ENCODE assay signal across 8 cellular contexts in the genomic region with DNA sequence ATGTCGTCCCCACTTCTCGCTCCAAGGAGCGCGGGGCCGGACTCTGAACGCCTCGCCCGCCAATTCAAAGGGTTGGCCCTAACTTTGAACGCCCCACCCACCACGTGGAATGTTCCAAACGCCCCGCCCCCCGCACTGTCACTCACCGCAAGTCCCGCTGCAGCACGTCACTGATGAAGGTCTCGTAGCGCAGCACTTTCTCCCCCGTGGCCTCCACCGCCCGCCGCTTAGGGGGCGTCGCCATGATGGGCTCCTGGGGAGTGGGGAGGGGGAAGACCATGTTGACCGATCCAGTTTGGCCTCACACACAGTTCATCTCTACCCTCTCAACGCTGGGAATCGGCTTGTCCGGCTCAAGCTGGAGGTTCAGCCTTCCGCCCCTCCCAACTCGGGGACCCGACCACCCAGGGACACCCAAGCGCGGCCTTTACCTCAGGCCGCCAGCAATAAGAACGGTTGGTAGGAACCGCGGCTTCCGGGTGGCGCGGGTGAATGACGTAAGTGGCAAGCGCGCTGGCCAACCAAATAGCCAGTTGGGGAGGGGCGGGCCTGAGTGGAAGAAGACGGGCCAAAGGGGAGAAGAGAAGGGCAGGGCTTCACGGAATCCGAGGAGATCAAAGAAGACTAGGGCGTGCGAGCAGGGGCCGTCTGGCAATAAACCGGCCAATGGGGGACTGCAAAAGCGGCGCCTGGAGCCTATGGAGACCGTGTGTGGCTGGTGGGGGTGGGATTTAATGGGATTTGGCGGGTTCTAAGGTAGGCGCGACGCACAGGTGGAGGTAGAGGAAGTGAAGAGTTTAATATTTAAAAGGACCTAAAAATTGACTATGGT. TPM values are rescaled to one million over a fixed set of nuclear protein-coding genes. Genes with fewer than 3 reads are reported as not detected.
DNase-seq lines count a peak whose midpoint lies in the region; ATAC-seq and TF ChIP-seq lines count a peak whose summit lies in the region.

A gene with protein sequence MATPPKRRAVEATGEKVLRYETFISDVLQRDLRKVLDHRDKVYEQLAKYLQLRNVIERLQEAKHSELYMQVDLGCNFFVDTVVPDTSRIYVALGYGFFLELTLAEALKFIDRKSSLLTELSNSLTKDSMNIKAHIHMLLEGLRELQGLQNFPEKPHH (minus strand): TSS at position 497 of the 832 bp plus-strand sequence. CDS start 253 bp downstream, at position 244.

- H3K27me3 ChIP-seq in PC-9 (ENCODE audit: insufficient read depth, low read depth) (no peaks in the 10 kb centered on the region), mucosa of rectum (ENCODE audit: control insufficient read depth in 2 of 2, insufficient read depth in 2 of 2, low read length in 2 of 2) (peaks cover 0 to 3% of the 10 kb centered on the region in 2 donors)

- CTCF ChIA-PET in PC-9 (lab: Charles Lee), result no interaction called here

- TF ChIP-seq CTCF in PC-9 (conservative IDR thresholded peaks at IDR 0.05), result no peak

- H3K27ac ChIP-seq in PC-9 (peak within 1 kb of the TSS; percentile 93), epithelial cell of prostate (peak within 1 kb of the TSS; percentile 91), mucosa of rectum (ENCODE audit: low read depth in 2 of 2, low read length in 2 of 2) (peak within 1 kb of the TSS; percentile 98 to 99)

- peak; percentile 76 for ATAC-seq in GM21576 (IDR thresholded peaks at IDR 0.05; ENCODE audit: unreplicated experiment)

- POLR2A ChIA-PET in PC-9 (lab: Charles Lee; ENCODE audit: unreplicated experiment), result no interaction called here

- peaks cover 7% of the 10 kb centered on the region; the same call in 1 of the 2 replicates for H3K79me2 ChIP-seq in PC-9 (ENCODE audit: low read depth)

- H3K9me3 ChIP-seq in PC-9 (ENCODE audit: insufficient read depth, low read depth) (no peaks in the 10 kb centered on the region), mucosa of rectum (ENCODE audit: control insufficient read depth in 2 of 2, low read length in 2 of 2) (no peaks in the 10 kb centered on the region)

- DNase-seq in DMS 273 treated with DMSO at 0.1 percent for 48 hours (lab: John Stamatoyannopoulos, UW) (peak; percentile 91), PC-9 (peak; percentile 74 to 84), epithelial cell of prostate (ENCODE audit: low read depth, low spot score) (peak; percentile 78)
- DNase-seq in Jurkat, Clone E6-1 (ENCODE audit: low read depth, low spot score), result peak; percentile 90
- DNase-seq in activated T-cell treated with anti-CD3 and anti-CD28 coated beads, Interleukin-2, amount 50 U/mL, for 1 hour, result peak; percentile 89
- DNase-seq in stimulated activated CD8-positive, alpha-beta memory T cell treated with anti-CD3 and anti-CD28 coated beads, Interleukin-4, amount 100 ng/mL, for 48 hours, result peak; percentile 95

- H3F3A ChIP-seq in PC-9 (ENCODE audit: insufficient read depth, low read depth), result no peaks in the 10 kb centered on the region

- no peaks in the 10 kb centered on the region for H3K36me3 ChIP-seq in PC-9 (ENCODE audit: low read depth)
- peaks cover 2 to 13% of the 10 kb centered on the region in 2 donors for H3K36me3 ChIP-seq in mucosa of rectum (ENCODE audit: control insufficient read depth in 2 of 2, insufficient read depth in 2 of 2, low read length in 2 of 2)

- peak within 1 kb of the TSS; percentile 67 for H3K4me3 ChIP-seq in Jurkat, Clone E6-1 (ENCODE audit: low read length)
- H3K4me3 ChIP-seq in PC-9 (peak within 1 kb of the TSS; percentile 62), mucosa of rectum (ENCODE audit: low read length in 2 of 2) (peak within 1 kb of the TSS; percentile 82 to 87)

- H3K4me2 ChIP-seq in PC-9, result peak within 1 kb of the TSS; percentile 69

- no peaks in the 10 kb centered on the region for H4K20me1 ChIP-seq in PC-9 (ENCODE audit: insufficient read depth)

- H2AFZ ChIP-seq in PC-9, result peak within 1 kb of the TSS; percentile 62; the same call in 1 of the 2 replicates

- no peaks in the 10 kb centered on the region for H3K9me2 ChIP-seq in PC-9 (ENCODE audit: insufficient read depth)

- no TSS peak for BruUV-seq in PC-9 (replicated peaks; lab: Mats Ljungman, UMichigan)

- intact Hi-C loops in PC-9 (cut with micrococcal nuclease; ENCODE audit: unreplicated experiment), result loop anchor here (1.0 to 10.0 kb wide), 3 partner anchors 9 to 464 kb away; partner anchors contain the start of genes ARAF, ELK1 and UBA1

- H3K9ac ChIP-seq in mucosa of rectum (ENCODE audit: low read depth in 1 of 2, low read length in 2 of 2), result peak within 1 kb of the TSS; percentile 88 to 90

- H3K4me1 ChIP-seq in PC-9 (replicated peaks; ENCODE audit: insufficient read depth), result no peaks in the 10 kb centered on the region
- no peaks in the 10 kb centered on the region for H3K4me1 ChIP-seq in mucosa of rectum (ENCODE audit: control insufficient read depth in 2 of 2, insufficient read depth in 2 of 2, low read length in 2 of 2)

RNA-seq across cellular contexts. Expression of the gene that starts here (rescaled TPM):
- 277 TPM for polyA plus RNA-seq in Jurkat, Clone E6-1 (2012; ENCODE audit: insufficient read depth, insufficient read length)
- 46.0 and 53.8 TPM in 2 replicates for total RNA-seq in PC-9 (2021)

Comparison
In these comparisons a context has a peak if more than half of its experiments do, and no peak if none do; other contexts are left out.
1. Peak in every context shown above with its lines: DNase-seq, ATAC-seq, H3K4me3 ChIP-seq and H3K27ac ChIP-seq.